In genomic region chr22:36197065-36197440, GRCh38 we compare ENCODE assay signal across 9 cellular contexts. TPM values are rescaled to one million over a fixed set of nuclear protein-coding genes. Genes with fewer than 3 reads are reported as not detected.
DNase-seq lines count a peak whose midpoint lies in the region; TF ChIP-seq lines count a peak whose summit lies in the region.
"Had no signal": no experiment of that assay in that cellular context is flagged by ENCODE, and none has a peak within 500 bp of the region (broad histone marks: within the 10 kb centered on the region; RNA-seq: fewer than 3 reads in every experiment).

No MANE protein-coding gene starts in this region.

- no peak for TF ChIP-seq CTCF in AG10803 (conservative IDR thresholded peaks at IDR 0.05; ENCODE audit: low read length)
- no peak for TF ChIP-seq CTCF in chondrocyte (IDR thresholded peaks at IDR 0.05)
- TF ChIP-seq CTCF in mesothelial cell of epicardium (IDR thresholded peaks at IDR 0.05; ENCODE audit: unreplicated experiment), result no peak

- H3K27ac ChIP-seq in Karpas-422 (ENCODE audit: low read length), result no peak overlapping the region

- peak; percentile 40 for DNase-seq in AG10803 (ENCODE audit: low read depth)
- DNase-seq in Karpas-422, result peak; percentile 74
- DNase-seq in chondrocyte (ENCODE audit: low spot score), result no peak
- DNase-seq in mesothelial cell of epicardium (ENCODE audit: low spot score in 2 of 2, unreplicated experiment in 2 of 2), result peak; percentile 74 to 76
- no peak for DNase-seq in activated naive CD4-positive, alpha-beta T cell treated with Interleukin-2 at 50 U/mL for 16 hours
- DNase-seq in NK-92 treated with Interleukin-12 subunit alpha and Interleukin-12 subunit beta, amount 100 ng/mL, for 24 hours (lab: John Stamatoyannopoulos, UW), result no peak
- no peak for DNase-seq in stimulated activated CD4-positive, alpha-beta T cell treated with anti-CD3 and anti-CD28 coated beads, Interleukin-4, amount 100 ng/mL, for 24 hours
- DNase-seq in NCI-H226, result no peak

- H3K4me3 Mint-ChIP-seq in chondrocyte (ENCODE audit: unreplicated experiment) (no peak overlapping the region), mesothelial cell of epicardium (peak overlapping the region; percentile 48)
- H3K4me3 Mint-ChIP-seq: memory B cell had no signal

- H3K4me2 ChIP-seq in Karpas-422 (ENCODE audit: low read depth, low read length, poor library complexity, severe bottlenecking), result peak overlapping the region; percentile 31

- H3K9ac ChIP-seq in Karpas-422 (ENCODE audit: low read length), result 0 out of 2 replicates have a peak overlapping the region, but pooled peaks have one; percentile 20

- no peak overlapping the region for H2AFZ ChIP-seq in Karpas-422 (ENCODE audit: low read length)

- H3K36me3 ChIP-seq in Karpas-422 (ENCODE audit: insufficient read depth, low read length), result no peaks in the 10 kb centered on the region

- no peaks in the 10 kb centered on the region for H3K27me3 ChIP-seq in Karpas-422 (ENCODE audit: low read length)

- H3K9me3 ChIP-seq in Karpas-422 (ENCODE audit: low read length), result no peaks in the 10 kb centered on the region

- no peaks in the 10 kb centered on the region for H3K9me2 ChIP-seq in Karpas-422 (replicated peaks; ENCODE audit: insufficient read depth, low read length)

- no peaks in the 10 kb centered on the region for H4K20me1 ChIP-seq in Karpas-422 (ENCODE audit: insufficient read depth, low read depth, low read length)

- H3K9me3 Mint-ChIP-seq in chondrocyte (ENCODE audit: low read depth) (no peaks in the 10 kb centered on the region), mesothelial cell of epicardium (no peaks in the 10 kb centered on the region)
- H3K9me3 Mint-ChIP-seq: memory B cell had no signal

- H3K36me3 Mint-ChIP-seq in chondrocyte (ENCODE audit: low read depth) (no peaks in the 10 kb centered on the region), mesothelial cell of epicardium (no peaks in the 10 kb centered on the region)
- H3K36me3 Mint-ChIP-seq: memory B cell had no signal

- H3K79me2 ChIP-seq in Karpas-422 (ENCODE audit: low read length), result no peaks in the 10 kb centered on the region

- peaks cover 34% of the 10 kb centered on the region for H3K4me1 Mint-ChIP-seq in chondrocyte (ENCODE audit: low read depth)
- H3K4me1 Mint-ChIP-seq in mesothelial cell of epicardium, result peaks cover 72% of the 10 kb centered on the region

- H3K27ac Mint-ChIP-seq in chondrocyte (ENCODE audit: unreplicated experiment) (peak overlapping the region; percentile 66), mesothelial cell of epicardium (peak overlapping the region; percentile 90)
- H3K27ac Mint-ChIP-seq: memory B cell had no signal

- H3K4me3 ChIP-seq in AG10803 (ENCODE audit: low read length) (no peak overlapping the region), Karpas-422 (ENCODE audit: low read length) (no peak overlapping the region)

- H3K27me3 Mint-ChIP-seq in chondrocyte (ENCODE audit: low read depth), result no peaks in the 10 kb centered on the region
- H3K27me3 Mint-ChIP-seq in mesothelial cell of epicardium (ENCODE audit: low read depth), result no peaks in the 10 kb centered on the region

- H3K4me1 ChIP-seq in Karpas-422 (ENCODE audit: low read length), result peaks cover 18% of the 10 kb centered on the region

RNA-seq across cellular contexts. Expression of gene APOL4, which starts 4.6 kb away (rescaled TPM):
- not detected in 2 replicates for total RNA-seq in Karpas-422 (2014; rRNA removed; shearing (Covaris generic); ENCODE audit: low replicate concordance)
- total RNA-seq in chondrocyte (0.12 TPM in 1 of 3 replicates, not detected in the others), mesothelial cell of epicardium (15.0 to 16.4 TPM (median 15.9 TPM) in 3 replicates)

RNA-seq across cellular contexts. Expression of gene APOL3, which starts 36.5 kb away (rescaled TPM):
- total RNA-seq in Karpas-422 (2014; rRNA removed; shearing (Covaris generic); ENCODE audit: low replicate concordance), result 0.60 and 1.7 TPM in 2 replicates
- 2.3 to 5.9 TPM (median 3.4 TPM) in 3 replicates for total RNA-seq in chondrocyte
- 1.3 to 2.2 TPM (median 1.8 TPM) in 3 replicates for total RNA-seq in mesothelial cell of epicardium

RNA-seq across cellular contexts. Expression of gene APOL2, which starts 42.3 kb away (rescaled TPM):
- total RNA-seq in Karpas-422 (2014; rRNA removed; shearing (Covaris generic); ENCODE audit: low replicate concordance), result 11.3 and 15.9 TPM in 2 replicates
- total RNA-seq in chondrocyte (58.7 to 84.1 TPM (median 83.8 TPM) in 3 replicates), mesothelial cell of epicardium (55.5 to 59.4 TPM (median 56.1 TPM) in 3 replicates)

RNA-seq across cellular contexts. Expression of gene APOL1, which starts 55.9 kb away (rescaled TPM):
- total RNA-seq in Karpas-422 (2014; rRNA removed; shearing (Covaris generic); ENCODE audit: low replicate concordance), result 0.14 TPM in 1 of 2 replicates, not detected in the other
- total RNA-seq in chondrocyte (16.7 to 38.4 TPM (median 16.9 TPM) in 3 replicates), mesothelial cell of epicardium (1.7 to 1.9 TPM (median 1.7 TPM) in 3 replicates)

Comparison
In these comparisons a context has a peak if more than half of its experiments do, and no peak if none do; other contexts are left out.
1. DNase-seq: peak in AG10803 (single experiment), Karpas-422 (single experiment) and mesothelial cell of epicardium (2 of 2); none in chondrocyte (single experiment), activated naive CD4-positive, alpha-beta T cell treated with Interleukin-2 at 50 U/mL for 16 hours (single experiment), NK-92 treated with Interleukin-12 subunit alpha and Interleukin-12 subunit beta, amount 100 ng/mL, for 24 hours (single experiment), stimulated activated CD4-positive, alpha-beta T cell treated with anti-CD3 and anti-CD28 coated beads, Interleukin-4, amount 100 ng/mL, for 24 hours (single experiment) and NCI-H226 (single experiment).
2. RNA of gene APOL4, which starts 4.6 kb away (total RNA-seq): 15.0 to 16.4 TPM in mesothelial cell of epicardium; 0.12 TPM in chondrocyte and not detected in Karpas-422; every median in the first group is over 10 times any median in the second.